Comparison of ENCODE assay signal across 33 cellular contexts in genomic region chr19:9078651-9079050, GRCh38. TPM values are rescaled to one million over a fixed set of nuclear protein-coding genes. Genes with fewer than 3 reads are reported as not detected.
"Had no signal": no experiment of that assay in that cellular context is flagged by ENCODE, and none has a peak within 500 bp of the region (broad histone marks: within the 10 kb centered on the region; RNA-seq: fewer than 3 reads in every experiment).

No MANE protein-coding gene starts in this region.

- H3K27me3 ChIP-seq: ascending aorta, cardiac muscle cell, gastroesophageal sphincter, upper lobe of left lung had no signal

- H3K27me3 Mint-ChIP-seq: activated naive CD4-positive, alpha-beta T cell treated with anti-CD3 and anti-CD28 coated beads, Interleukin-2, amount 10 ng/mL, durations not matched to agents 7 days and 5 days; naive thymus-derived CD4-positive, alpha-beta T cell; stimulated activated naive CD8-positive, alpha-beta T cell treated with anti-CD3 and anti-CD28 coated beads, Interleukin-15, amount 100 ng/mL, for 72 hours had no signal

- H3K9me3 Mint-ChIP-seq: activated naive CD4-positive, alpha-beta T cell treated with anti-CD3 and anti-CD28 coated beads, Interleukin-2, amount 10 ng/mL, durations not matched to agents 7 days and 5 days; activated naive CD8-positive, alpha-beta T cell treated with anti-CD3 and anti-CD28 coated beads, Interleukin-2, amount 10 ng/mL, durations not matched to agents 7 days and 5 days; activated T-helper 1 cell treated with anti-CD3 and anti-CD28 coated beads, Interleukin-12 subunit alpha, Interleukin-12 subunit beta, Interleukin-2, Interleukin-4 antibody, amounts not matched to agents 30 ng/mL and 10 ng/mL and 1 ng/mL, durations not matched to agents 14 hours and 24 hours and 36 hours; effector memory CD8-positive, alpha-beta T cell; naive thymus-derived CD4-positive, alpha-beta T cell; neural crest cell; stimulated activated effector memory CD8-positive, alpha-beta T cell treated with anti-CD3 and anti-CD28 coated beads, Interleukin-12 subunit alpha, Interleukin-12 subunit beta, amount 100 ng/mL, for 72 hours; stimulated activated naive CD8-positive, alpha-beta T cell treated with anti-CD3 and anti-CD28 coated beads, Interleukin-15, amount 100 ng/mL, for 72 hours; T-helper 1 cell treated with Interleukin-12 subunit alpha and Interleukin-12 subunit beta and Interleukin-4 antibody, amounts not matched to agents 30 μg/mL and 1 μg/mL, for 36 hours had no signal

- H3K36me3 ChIP-seq: ascending aorta, cardiac muscle cell, gastroesophageal sphincter, left ventricle myocardium inferior, upper lobe of left lung had no signal

- ATAC-seq: effector memory CD8-positive, alpha-beta T cell; gastroesophageal sphincter; naive thymus-derived CD4-positive, alpha-beta T cell; sciatic nerve; stimulated activated effector memory CD8-positive, alpha-beta T cell treated with anti-CD3 and anti-CD28 coated beads, Interleukin-12 subunit alpha, Interleukin-12 subunit beta, amount 100 ng/mL, for 72 hours; stimulated activated naive CD8-positive, alpha-beta T cell treated with anti-CD3 and anti-CD28 coated beads, Interleukin-15, amount 100 ng/mL, for 72 hours had no signal

- H3K27ac Mint-ChIP-seq: activated naive CD4-positive, alpha-beta T cell treated with anti-CD3 and anti-CD28 coated beads, Interleukin-2, amount 10 ng/mL, durations not matched to agents 7 days and 5 days; activated naive CD8-positive, alpha-beta T cell treated with anti-CD3 and anti-CD28 coated beads, Interleukin-2, amount 10 ng/mL, durations not matched to agents 7 days and 5 days; activated T-helper 1 cell treated with anti-CD3 and anti-CD28 coated beads, Interleukin-12 subunit alpha, Interleukin-12 subunit beta, Interleukin-2, Interleukin-4 antibody, amounts not matched to agents 30 ng/mL and 10 ng/mL and 1 ng/mL, durations not matched to agents 14 hours and 24 hours and 36 hours; effector memory CD8-positive, alpha-beta T cell; naive thymus-derived CD4-positive, alpha-beta T cell; stimulated activated effector memory CD8-positive, alpha-beta T cell treated with anti-CD3 and anti-CD28 coated beads, Interleukin-12 subunit alpha, Interleukin-12 subunit beta, amount 100 ng/mL, for 72 hours; stimulated activated naive CD8-positive, alpha-beta T cell treated with anti-CD3 and anti-CD28 coated beads, Interleukin-15, amount 100 ng/mL, for 72 hours; T-helper 1 cell treated with Interleukin-12 subunit alpha and Interleukin-12 subunit beta and Interleukin-4 antibody, amounts not matched to agents 30 μg/mL and 1 μg/mL, for 36 hours had no signal

- H3K4me3 Mint-ChIP-seq: activated naive CD4-positive, alpha-beta T cell treated with anti-CD3 and anti-CD28 coated beads, Interleukin-2, amount 10 ng/mL, durations not matched to agents 7 days and 5 days; activated naive CD8-positive, alpha-beta T cell treated with anti-CD3 and anti-CD28 coated beads, Interleukin-2, amount 10 ng/mL, durations not matched to agents 7 days and 5 days; activated T-helper 1 cell treated with anti-CD3 and anti-CD28 coated beads, Interleukin-12 subunit alpha, Interleukin-12 subunit beta, Interleukin-2, Interleukin-4 antibody, amounts not matched to agents 30 ng/mL and 10 ng/mL and 1 ng/mL, durations not matched to agents 14 hours and 24 hours and 36 hours; brain; effector memory CD8-positive, alpha-beta T cell; naive thymus-derived CD4-positive, alpha-beta T cell; neural crest cell; stimulated activated effector memory CD8-positive, alpha-beta T cell treated with anti-CD3 and anti-CD28 coated beads, Interleukin-12 subunit alpha, Interleukin-12 subunit beta, amount 100 ng/mL, for 72 hours; stimulated activated naive CD8-positive, alpha-beta T cell treated with anti-CD3 and anti-CD28 coated beads, Interleukin-15, amount 100 ng/mL, for 72 hours; T-helper 1 cell treated with Interleukin-12 subunit alpha and Interleukin-12 subunit beta and Interleukin-4 antibody, amounts not matched to agents 30 μg/mL and 1 μg/mL, for 36 hours had no signal

- H3K4me1 Mint-ChIP-seq: stimulated activated effector memory CD8-positive, alpha-beta T cell treated with anti-CD3 and anti-CD28 coated beads, Interleukin-12 subunit alpha, Interleukin-12 subunit beta, amount 100 ng/mL, for 72 hours had no signal

- DNase-seq: activated CD4-positive, alpha-beta T cell treated with anti-CD3 and anti-CD28 coated beads for 48 hours; activated CD4-positive, alpha-beta T cell treated with anti-CD3 and anti-CD28 coated beads, Interleukin-2, amount 50 U/mL, for 48 hours; activated CD8-positive, alpha-beta memory T cell treated with anti-CD3 and anti-CD28 coated beads for 24 hours; activated gamma-delta T cell; activated naive CD4-positive, alpha-beta T cell treated with anti-CD3 and anti-CD28 coated beads, Interleukin-2, amount 10 ng/mL, durations not matched to agents 7 days and 5 days; activated naive CD8-positive, alpha-beta T cell treated with anti-CD3 and anti-CD28 coated beads, Interleukin-2, amount 10 ng/mL, durations not matched to agents 7 days and 5 days; cortex of kidney; effector memory CD8-positive, alpha-beta T cell; hippocampal formation; left ventricle myocardium inferior; naive thymus-derived CD4-positive, alpha-beta T cell; occipital lobe; small intestine; stimulated activated CD4-positive, alpha-beta T cell treated with anti-CD3 and anti-CD28 coated beads, Interleukin-4, amount 100 ng/mL, for 24 hours; stimulated activated naive CD8-positive, alpha-beta T cell treated with anti-CD3 and anti-CD28 coated beads, Interleukin-15, amount 100 ng/mL, for 72 hours; substantia nigra; SW 1271; T-helper 9 cell; upper lobe of left lung had no signal

- H3K4me3 ChIP-seq: ascending aorta, cardiac muscle cell, gastroesophageal sphincter, left ventricle myocardium inferior, upper lobe of left lung had no signal

- H3K36me3 Mint-ChIP-seq: activated naive CD4-positive, alpha-beta T cell treated with anti-CD3 and anti-CD28 coated beads, Interleukin-2, amount 10 ng/mL, durations not matched to agents 7 days and 5 days; activated naive CD8-positive, alpha-beta T cell treated with anti-CD3 and anti-CD28 coated beads, Interleukin-2, amount 10 ng/mL, durations not matched to agents 7 days and 5 days; brain; naive thymus-derived CD4-positive, alpha-beta T cell; stimulated activated effector memory CD8-positive, alpha-beta T cell treated with anti-CD3 and anti-CD28 coated beads, Interleukin-12 subunit alpha, Interleukin-12 subunit beta, amount 100 ng/mL, for 72 hours had no signal

- H3K9me3 ChIP-seq: ascending aorta, gastroesophageal sphincter, left ventricle myocardium inferior, upper lobe of left lung had no signal

RNA-seq across cellular contexts. Expression of gene OR1M1, which starts 8.2 kb away (rescaled TPM):
- total RNA-seq: activated naive CD8-positive, alpha-beta T cell treated with anti-CD3 and anti-CD28 coated beads, Interleukin-2, amount 10 ng/mL, durations not matched to agents 7 days and 5 days; activated T-helper 1 cell treated with anti-CD3 and anti-CD28 coated beads, Interleukin-12 subunit alpha, Interleukin-12 subunit beta, Interleukin-2, Interleukin-4 antibody, amounts not matched to agents 30 ng/mL and 10 ng/mL and 1 ng/mL, durations not matched to agents 14 hours and 24 hours and 36 hours; ascending aorta; cardiac muscle cell; cerebellum; fibroblast of lung; fibroblast of villous mesenchyme; gastroesophageal sphincter; kidney epithelial cell; left ventricle myocardium inferior; lung microvascular endothelial cell; naive thymus-derived CD4-positive, alpha-beta T cell; neural crest cell; occipital lobe; sciatic nerve; upper lobe of left lung had no signal

RNA-seq across cellular contexts. Expression of gene OR7G2, which starts 28.6 kb away (rescaled TPM):
- total RNA-seq: activated naive CD8-positive, alpha-beta T cell treated with anti-CD3 and anti-CD28 coated beads, Interleukin-2, amount 10 ng/mL, durations not matched to agents 7 days and 5 days; activated T-helper 1 cell treated with anti-CD3 and anti-CD28 coated beads, Interleukin-12 subunit alpha, Interleukin-12 subunit beta, Interleukin-2, Interleukin-4 antibody, amounts not matched to agents 30 ng/mL and 10 ng/mL and 1 ng/mL, durations not matched to agents 14 hours and 24 hours and 36 hours; ascending aorta; cardiac muscle cell; cerebellum; fibroblast of lung; fibroblast of villous mesenchyme; gastroesophageal sphincter; kidney epithelial cell; left ventricle myocardium inferior; lung microvascular endothelial cell; naive thymus-derived CD4-positive, alpha-beta T cell; neural crest cell; occipital lobe; sciatic nerve; upper lobe of left lung had no signal

RNA-seq across cellular contexts. Expression of gene OR7G1, which starts 36.9 kb away (rescaled TPM):
- total RNA-seq: activated naive CD8-positive, alpha-beta T cell treated with anti-CD3 and anti-CD28 coated beads, Interleukin-2, amount 10 ng/mL, durations not matched to agents 7 days and 5 days; activated T-helper 1 cell treated with anti-CD3 and anti-CD28 coated beads, Interleukin-12 subunit alpha, Interleukin-12 subunit beta, Interleukin-2, Interleukin-4 antibody, amounts not matched to agents 30 ng/mL and 10 ng/mL and 1 ng/mL, durations not matched to agents 14 hours and 24 hours and 36 hours; ascending aorta; cardiac muscle cell; cerebellum; fibroblast of lung; fibroblast of villous mesenchyme; gastroesophageal sphincter; kidney epithelial cell; left ventricle myocardium inferior; lung microvascular endothelial cell; naive thymus-derived CD4-positive, alpha-beta T cell; neural crest cell; occipital lobe; sciatic nerve; upper lobe of left lung had no signal

RNA-seq across cellular contexts. Expression of gene OR7G3, which starts 48.1 kb away (rescaled TPM):
- total RNA-seq: activated naive CD8-positive, alpha-beta T cell treated with anti-CD3 and anti-CD28 coated beads, Interleukin-2, amount 10 ng/mL, durations not matched to agents 7 days and 5 days; activated T-helper 1 cell treated with anti-CD3 and anti-CD28 coated beads, Interleukin-12 subunit alpha, Interleukin-12 subunit beta, Interleukin-2, Interleukin-4 antibody, amounts not matched to agents 30 ng/mL and 10 ng/mL and 1 ng/mL, durations not matched to agents 14 hours and 24 hours and 36 hours; ascending aorta; cardiac muscle cell; cerebellum; fibroblast of lung; fibroblast of villous mesenchyme; gastroesophageal sphincter; kidney epithelial cell; left ventricle myocardium inferior; lung microvascular endothelial cell; naive thymus-derived CD4-positive, alpha-beta T cell; neural crest cell; occipital lobe; sciatic nerve; upper lobe of left lung had no signal
